22 cellular contexts compared by ENCODE assay signal in genomic region chr18:74841248-74841647, GRCh38.
"Had no signal": no experiment of that assay in that cellular context is flagged by ENCODE, and none has a peak within 500 bp of the region (broad histone marks: within the 10 kb centered on the region; RNA-seq: fewer than 3 reads in every experiment).

No MANE protein-coding gene starts in this region.

- H3K36me3 Mint-ChIP-seq: brain had no signal

- H3K36me3 ChIP-seq: left lung, ovary, right lobe of liver, upper lobe of right lung had no signal

- H3K9me3 ChIP-seq: left lung, ovary, psoas muscle, right lobe of liver, upper lobe of right lung had no signal

- H3K4me3 ChIP-seq: coronary artery, left lung, ovary, psoas muscle, right lobe of liver, upper lobe of right lung had no signal

- H3K9me3 Mint-ChIP-seq: activated CD4-positive, alpha-beta memory T cell treated with anti-CD3 and anti-CD28 coated beads, Interleukin-2, amount 10 ng/mL, durations not matched to agents 7 days and 5 days; activated naive CD8-positive, alpha-beta T cell treated with anti-CD3 and anti-CD28 coated beads, Interleukin-2, amount 50 U/mL, for 24 hours; activated T-helper 2 cell treated with anti-CD3 and anti-CD28 coated beads, Interferon-gamma antibody, Interleukin-2, Interleukin-4, amounts not matched to agents 10 μg/mL and 5 μg/mL and 100 μg/mL, durations not matched to agents 14 hours and 24 hours and 36 hours; brain; central memory CD8-positive, alpha-beta T cell; memory B cell; naive thymus-derived CD8-positive, alpha-beta T cell; stimulated activated memory B cell treated with anti-CD40 and anti-IgM and Interleukin-4, amounts not matched to agents 10 μg/mL and 1 μg/mL and 100 μg/mL, for 72 hours had no signal

- H3K4me1 ChIP-seq: left lung, right lobe of liver, upper lobe of right lung had no signal

- H3K27ac Mint-ChIP-seq: activated naive CD8-positive, alpha-beta T cell treated with anti-CD3 and anti-CD28 coated beads, Interleukin-2, amount 50 U/mL, for 24 hours; activated T-helper 2 cell treated with anti-CD3 and anti-CD28 coated beads, Interferon-gamma antibody, Interleukin-2, Interleukin-4, amounts not matched to agents 10 μg/mL and 5 μg/mL and 100 μg/mL, durations not matched to agents 14 hours and 24 hours and 36 hours; brain; memory B cell; stimulated activated memory B cell treated with anti-CD40 and anti-IgM and Interleukin-4, amounts not matched to agents 10 μg/mL and 1 μg/mL and 100 μg/mL, for 72 hours had no signal

- H3K27me3 ChIP-seq: foreskin keratinocyte, left lung, ovary, right lobe of liver, upper lobe of right lung had no signal

- DNase-seq: activated CD4-positive, alpha-beta memory T cell treated with anti-CD3 and anti-CD28 coated beads, Interleukin-2, amount 10 ng/mL, durations not matched to agents 7 days and 5 days; activated naive CD4-positive, alpha-beta T cell treated with Interleukin-2 at 50 U/mL for 16 hours; activated naive CD8-positive, alpha-beta T cell treated with anti-CD3 and anti-CD28 coated beads, Interleukin-2, amount 50 U/mL, for 24 hours; activated T-cell treated with anti-CD3 and anti-CD28 coated beads, Interleukin-2, amount 50 U/mL, for 1 hour; anterior cingulate cortex; glutamatergic neuron; kidney; left lung; naive thymus-derived CD8-positive, alpha-beta T cell; ovary; psoas muscle; right lobe of liver; stimulated activated CD4-positive, alpha-beta T cell treated with anti-CD3 and anti-CD28 coated beads, Interleukin-4, amount 100 ng/mL, for 24 hours; upper lobe of right lung had no signal

- H3K4me3 Mint-ChIP-seq: activated CD4-positive, alpha-beta memory T cell treated with anti-CD3 and anti-CD28 coated beads, Interleukin-2, amount 10 ng/mL, durations not matched to agents 7 days and 5 days; activated naive CD8-positive, alpha-beta T cell treated with anti-CD3 and anti-CD28 coated beads, Interleukin-2, amount 50 U/mL, for 24 hours; brain; central memory CD8-positive, alpha-beta T cell; memory B cell; stimulated activated memory B cell treated with anti-CD40 and anti-IgM and Interleukin-4, amounts not matched to agents 10 μg/mL and 1 μg/mL and 100 μg/mL, for 72 hours had no signal

- ATAC-seq: activated naive CD8-positive, alpha-beta T cell treated with anti-CD3 and anti-CD28 coated beads, Interleukin-2, amount 50 U/mL, for 24 hours; left lung; naive thymus-derived CD8-positive, alpha-beta T cell; stimulated activated memory B cell treated with anti-CD40 and anti-IgM and Interleukin-4, amounts not matched to agents 10 μg/mL and 1 μg/mL and 100 μg/mL, for 72 hours had no signal

- H3K4me1 Mint-ChIP-seq: stimulated activated memory B cell treated with anti-CD40 and anti-IgM and Interleukin-4, amounts not matched to agents 10 μg/mL and 1 μg/mL and 100 μg/mL, for 72 hours had no signal

- H3K27ac ChIP-seq: coronary artery, foreskin keratinocyte, ovary, psoas muscle, right lobe of liver, upper lobe of right lung, VCaP had no signal
